In the genomic region with DNA sequence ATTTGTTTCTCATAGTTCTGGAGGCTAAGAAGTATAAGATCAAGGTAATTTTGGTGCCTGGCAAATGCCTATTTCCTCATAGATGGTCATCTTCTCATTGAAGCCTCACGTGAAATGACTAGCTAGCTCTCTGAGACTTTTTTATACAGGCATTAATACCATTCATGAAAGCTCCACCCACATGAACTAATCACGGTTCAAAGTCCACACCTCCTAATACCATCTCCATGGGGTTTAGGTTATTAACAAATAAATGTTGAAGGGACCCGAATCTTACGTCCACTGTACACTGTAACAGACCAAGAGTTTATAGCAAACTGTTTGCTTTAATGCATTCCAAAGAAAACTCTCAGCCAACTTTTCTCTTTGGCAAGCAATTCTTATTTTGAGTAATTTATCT, we compare ENCODE assay signal across 27 cellular contexts.
DNase-seq lines count a peak whose midpoint lies in the region; ATAC-seq, FAIRE-seq and TF ChIP-seq lines count a peak whose summit lies in the region.
"Had no signal": no experiment of that assay in that cellular context is flagged by ENCODE, and none has a peak within 500 bp of the region (broad histone marks: within the 10 kb centered on the region; RNA-seq: fewer than 3 reads in every experiment).

No MANE protein-coding gene starts in this region.

- H3K79me2 ChIP-seq in HepG2 (ENCODE audit: insufficient read depth, low read length) = no peaks in the 10 kb centered on the region

- DNase-seq in HepG2 (ENCODE audit: low spot score) (no peak), endodermal cell (no peak), mucosa of gallbladder (ENCODE audit: low spot score) (peak; percentile 52), tibial artery (no peak)
- DNase-seq in activated CD4-positive, alpha-beta memory T cell treated with anti-CD3 and anti-CD28 coated beads for 36 hours = no peak
- DNase-seq: 8988T; ACHN; AML-193; BE2C; Calu3; CD4-positive, alpha-beta T cell; CD8-positive, alpha-beta memory T cell; COR-L47; DMS79; EL; GDM1; GOT3; HFFc6 had no signal

- H3K27ac ChIP-seq in liver (ENCODE audit: low read depth in 1 of 2, low read length in 2 of 2) (peak overlapping the region in 1 of 2 donors; percentile 15), HepG2 (ENCODE audit: extremely low read length, insufficient read depth, low read length) (no peak overlapping the region), endodermal cell (ENCODE audit: low read depth, low read length) (no peak overlapping the region), tibial artery (no peak overlapping the region)
- H3K27ac ChIP-seq: A549; BLaER1 treated with 17β-estradiol and CSF1 and Interleukin-3, amounts not matched to agents 10 nM and 100 nM had no signal

- H3K4me2 ChIP-seq in HepG2 (ENCODE audit: low read depth, low read length) = no peak overlapping the region
- H3K4me2 ChIP-seq: A549; BLaER1 treated with 17β-estradiol and CSF1 and Interleukin-3, amounts not matched to agents 10 nM and 100 nM had no signal

- no peak for TF ChIP-seq EP300 in HepG2 (IDR thresholded peaks at IDR 0.05; ENCODE audit: low read depth in 2 of 2, low read length in 2 of 2)
- TF ChIP-seq EP300 in HepG2 (CRISPR knock-in tag; IDR thresholded peaks at IDR 0.05; ENCODE audit: borderline replicate concordance) = no peak

- no peaks in the 10 kb centered on the region for H4K20me1 ChIP-seq in HepG2 (ENCODE audit: insufficient read depth, low read length)
- H4K20me1 ChIP-seq: BLaER1 treated with 17β-estradiol and CSF1 and Interleukin-3, amounts not matched to agents 10 nM and 100 nM had no signal

- H3K4me1 Mint-ChIP-seq in endodermal cell = peaks cover 22% of the 10 kb centered on the region
- no peaks in the 10 kb centered on the region for H3K4me1 Mint-ChIP-seq in activated CD4-positive, alpha-beta memory T cell treated with anti-CD3 and anti-CD28 coated beads for 36 hours (ENCODE audit: low read depth)
- H3K4me1 Mint-ChIP-seq: CD14-positive monocyte; CD8-positive, alpha-beta memory T cell had no signal

- 30% methylated on average over 4 of the region's 4 CpGs for WGBS in liver
- WGBS in HepG2 (ENCODE audit: low lambda C conversion rate) = 30% methylated on average over 4 of the region's 4 CpGs
- WGBS in endodermal cell (ENCODE audit: insufficient coverage in 1 of 2, insufficient read length in 1 of 2), 2 experiments = 88 to 100% methylated on average over 1 to 4 of the region's 4 CpGs

- TF ChIP-seq POLR2A in HepG2 (IDR thresholded peaks at IDR 0.05; ENCODE audit: insufficient read depth in 1 of 2, low read depth in 2 of 2, low read length in 2 of 2) = no peak

- no TSS peak for BruUV-seq in HepG2 (replicated peaks; lab: Mats Ljungman, UMichigan)

- H3K27me3 ChIP-seq in liver (ENCODE audit: control insufficient read depth in 4 of 4, insufficient read depth in 4 of 4, low read length in 3 of 4) (no peaks in the 10 kb centered on the region), HepG2 (ENCODE audit: control insufficient read depth in 1 of 2, insufficient read depth in 2 of 2, low read length in 2 of 2) (no peaks in the 10 kb centered on the region), endodermal cell (ENCODE audit: control insufficient read depth, insufficient read depth, low read length, poor library complexity, severe bottlenecking) (no peaks in the 10 kb centered on the region), tibial artery (no peaks in the 10 kb centered on the region)
- H3K27me3 ChIP-seq: BE2C; BLaER1 treated with 17β-estradiol and CSF1 and Interleukin-3, amounts not matched to agents 10 nM and 100 nM had no signal

- no peak overlapping the region for H3K27ac Mint-ChIP-seq in endodermal cell
- H3K27ac Mint-ChIP-seq in activated CD4-positive, alpha-beta memory T cell treated with anti-CD3 and anti-CD28 coated beads for 36 hours = no peak overlapping the region
- H3K27ac Mint-ChIP-seq: CD14-positive monocyte; CD4-positive, alpha-beta T cell; HFFc6 had no signal

- no peaks in the 10 kb centered on the region for H3K9me3 ChIP-seq in liver (ENCODE audit: control insufficient read depth in 4 of 4, low read length in 3 of 4)
- H3K9me3 ChIP-seq in HepG2 (ENCODE audit: low read length) = peaks cover 74% of the 10 kb centered on the region
- peaks cover 23% of the 10 kb centered on the region for H3K9me3 ChIP-seq in endodermal cell (ENCODE audit: control insufficient read depth, low read length)
- H3K9me3 ChIP-seq in tibial artery = no peaks in the 10 kb centered on the region
- H3K9me3 ChIP-seq: A549; BE2C; BLaER1 treated with 17β-estradiol and CSF1 and Interleukin-3, amounts not matched to agents 10 nM and 100 nM; HAP-1 had no signal

- POLR2A ChIA-PET in HepG2 (lab: Yijun Ruan, JAX) = no interaction called here
- POLR2A ChIA-PET in activated CD4-positive, alpha-beta memory T cell treated with anti-CD3 and anti-CD28 coated beads for 36 hours (lab: Charles Lee) = no interaction called here

- TF ChIP-seq CTCF in liver (IDR thresholded peaks at IDR 0.05; ENCODE audit: low read depth, low read length, missing input control) = no peak
- TF ChIP-seq CTCF in HepG2 (CRISPR knock-in tag; IDR thresholded peaks at IDR 0.05) = no peak
- no peak for TF ChIP-seq CTCF in endodermal cell (conservative IDR thresholded peaks at IDR 0.05)
- TF ChIP-seq CTCF in tibial artery (IDR thresholded peaks at IDR 0.05) = no peak

- ATAC-seq in HepG2 = no peak
- no peak for ATAC-seq in GM18870 (IDR thresholded peaks at IDR 0.05; ENCODE audit: unreplicated experiment)
- ATAC-seq: A549 had no signal

- in situ Hi-C loops in HepG2 (cut with HindIII; ENCODE audit: extremely low pct_ligation_motif_present, low pct_unique_long_range_greater_than_20kb) = no loop called here

- CTCF ChIA-PET in HepG2 (lab: Yijun Ruan, JAX; ENCODE audit: low intra/inter-chr PET ratio, low total read pairs) = no interaction called here
- CTCF ChIA-PET in activated CD4-positive, alpha-beta memory T cell treated with anti-CD3 and anti-CD28 coated beads for 36 hours (lab: Charles Lee) = no interaction called here

- H2AFZ ChIP-seq in HepG2 (ENCODE audit: low read length) = no peak overlapping the region

- FAIRE-seq in HepG2 (lab: Jason Lieb, UNC) = no peak
- FAIRE-seq: A549, GM12891, GM18507, H54 had no signal

- no peaks in the 10 kb centered on the region for H3K36me3 Mint-ChIP-seq in endodermal cell (ENCODE audit: low read depth)
- no peaks in the 10 kb centered on the region for H3K36me3 Mint-ChIP-seq in activated CD4-positive, alpha-beta memory T cell treated with anti-CD3 and anti-CD28 coated beads for 36 hours
- H3K36me3 Mint-ChIP-seq: CD14-positive monocyte; CD8-positive, alpha-beta memory T cell had no signal

- H3K4me3 ChIP-seq in liver (ENCODE audit: low read depth in 1 of 3, low read length in 3 of 3) = no peak overlapping the region
- H3K4me3 ChIP-seq in HepG2 (replicated peaks in 1 of 3; ENCODE audit: insufficient read depth in 1 of 3, low read depth in 2 of 3, low read length in 3 of 3) = no peak overlapping the region
- peak overlapping the region; percentile 49 for H3K4me3 ChIP-seq in endodermal cell (ENCODE audit: low read length)
- H3K4me3 ChIP-seq in tibial artery = no peak overlapping the region
- H3K4me3 ChIP-seq: A549; BLaER1 treated with 17β-estradiol and CSF1 and Interleukin-3, amounts not matched to agents 10 nM and 100 nM; HAP-1 had no signal

- H3K4me1 ChIP-seq in liver (ENCODE audit: control insufficient read depth in 4 of 4, insufficient read depth in 4 of 4, low read length in 3 of 4) = peaks cover 3 to 19% (median 18%) of the 10 kb centered on the region in 4 donors
- H3K4me1 ChIP-seq in HepG2 (ENCODE audit: insufficient read depth, low read length) = no peaks in the 10 kb centered on the region
- peaks cover 5% of the 10 kb centered on the region for H3K4me1 ChIP-seq in endodermal cell (ENCODE audit: control insufficient read depth, insufficient read depth, low read length)
- peaks cover 0 to 12% (median 0%) of the 10 kb centered on the region in 4 donors for H3K4me1 ChIP-seq in tibial artery
- H3K4me1 ChIP-seq: A549; BE2C; BLaER1 treated with 17β-estradiol and CSF1 and Interleukin-3, amounts not matched to agents 10 nM and 100 nM had no signal

- H3K9ac ChIP-seq in liver (ENCODE audit: low read depth in 1 of 2, low read length in 2 of 2) (no peak overlapping the region), HepG2 (ENCODE audit: insufficient read depth, low read depth, low read length) (no peak overlapping the region), endodermal cell (ENCODE audit: extremely low read depth, low read length, poor library complexity, severe bottlenecking) (no peak overlapping the region)
- H3K9ac ChIP-seq: BLaER1 treated with 17β-estradiol and CSF1 and Interleukin-3, amounts not matched to agents 10 nM and 100 nM had no signal

- no peaks in the 10 kb centered on the region for H3K36me3 ChIP-seq in liver (ENCODE audit: control insufficient read depth in 4 of 4, insufficient read depth in 3 of 4, low read depth in 1 of 4, low read length in 3 of 4)
- H3K36me3 ChIP-seq in HepG2 (replicated peaks in 1 of 2; ENCODE audit: control insufficient read depth in 1 of 2, insufficient read depth in 2 of 2, low read length in 2 of 2) = no peaks in the 10 kb centered on the region
- H3K36me3 ChIP-seq in endodermal cell (ENCODE audit: control insufficient read depth, insufficient read depth, low read length) = no peaks in the 10 kb centered on the region
- no peaks in the 10 kb centered on the region for H3K36me3 ChIP-seq in tibial artery
- H3K36me3 ChIP-seq: BE2C; BLaER1 treated with 17β-estradiol and CSF1 and Interleukin-3, amounts not matched to agents 10 nM and 100 nM; HAP-1 had no signal

- no peaks in the 10 kb centered on the region for H3K27me3 Mint-ChIP-seq in endodermal cell (ENCODE audit: insufficient read depth)
- H3K27me3 Mint-ChIP-seq in activated CD4-positive, alpha-beta memory T cell treated with anti-CD3 and anti-CD28 coated beads for 36 hours = no peaks in the 10 kb centered on the region
- H3K27me3 Mint-ChIP-seq: CD4-positive, alpha-beta T cell had no signal

- no peak overlapping the region for H3K4me3 Mint-ChIP-seq in endodermal cell
- H3K4me3 Mint-ChIP-seq in activated CD4-positive, alpha-beta memory T cell treated with anti-CD3 and anti-CD28 coated beads for 36 hours = no peak overlapping the region
- H3K4me3 Mint-ChIP-seq: CD14-positive monocyte; CD4-positive, alpha-beta T cell; CD8-positive, alpha-beta memory T cell; HFFc6 had no signal

- intact Hi-C loops in HepG2 (cut with micrococcal nuclease; ENCODE audit: unreplicated experiment) = no loop called here
- intact Hi-C loops in tibial artery (cut with DNase I; ENCODE audit: low total_unique reads) = no loop called here
- intact Hi-C loops in activated CD4-positive, alpha-beta memory T cell treated with anti-CD3 and anti-CD28 coated beads for 36 hours (cut with micrococcal nuclease) = no loop called here

- H3K9me3 Mint-ChIP-seq in endodermal cell = peaks cover 8% of the 10 kb centered on the region
- H3K9me3 Mint-ChIP-seq in activated CD4-positive, alpha-beta memory T cell treated with anti-CD3 and anti-CD28 coated beads for 36 hours = peaks cover 2% of the 10 kb centered on the region
- H3K9me3 Mint-ChIP-seq: CD4-positive, alpha-beta T cell had no signal

- TF ChIP-seq RAD21 in liver (IDR thresholded peaks at IDR 0.05) (peak in 1 of 2 donors; percentile 18), HepG2 (CRISPR knock-in tag; IDR thresholded peaks at IDR 0.05) (no peak)

TF ChIP-seq in liver, 16 proteins besides CTCF, POLR2A, EP300 and RAD21 (continues in another document):
- TF ChIP-seq JUND (IDR thresholded peaks at IDR 0.05) = peak in 1 of 2 donors; percentile 50

TF ChIP-seq in HepG2, 621 proteins besides CTCF, POLR2A, EP300 and RAD21 (continues in another document):
- TF ChIP-seq NCOA1 (CRISPR knock-in tag; IDR thresholded peaks at IDR 0.05) = no peak
